11 cellular contexts compared by ENCODE assay signal in genomic region chr9:34884732-34885131, GRCh38.
DNase-seq lines count a peak whose midpoint lies in the region; ATAC-seq and FAIRE-seq lines count a peak whose summit lies in the region.
"Had no signal": no experiment of that assay in that cellular context is flagged by ENCODE, and none has a peak within 500 bp of the region (broad histone marks: within the 10 kb centered on the region; RNA-seq: fewer than 3 reads in every experiment).

No MANE protein-coding gene starts in this region.

- FAIRE-seq in GM18507 (lab: Jason Lieb, UNC): peak; percentile 83
- FAIRE-seq: H1 had no signal

- DNase-seq in GM18507 (ENCODE audit: extremely low spot score, insufficient read length, low read depth) (peak; percentile 7), inferior parietal cortex (ENCODE audit: extremely low spot score) (no peak), NCI-H345 treated with DMSO at 0.1 percent for 48 hours (lab: John Stamatoyannopoulos, UW; ENCODE audit: unreplicated experiment) (no peak), amniotic stem cell (lab: John Stamatoyannopoulos, UW) (no peak), NCI-H2107 treated with DMSO at 0.1 percent for 48 hours (lab: John Stamatoyannopoulos, UW; ENCODE audit: unreplicated experiment) (no peak)
- DNase-seq: esophagus squamous epithelium, SIG-M5 had no signal

- ATAC-seq in GM21390 (IDR thresholded peaks at IDR 0.05; ENCODE audit: unreplicated experiment) (peak; percentile 81), HG03469 (IDR thresholded peaks at IDR 0.05; ENCODE audit: unreplicated experiment) (peak; percentile 36), esophagus mucosa (peak; percentile 29)

Comparison
In these comparisons a context has a peak if more than half of its experiments do, and no peak if none do; other contexts are left out.
1. ATAC-seq: peak in every context shown above with its lines; median percentile 81 in GM21390; 36 in HG03469; 29 in esophagus mucosa.